Comparison of ENCODE assay signal across 8 cellular contexts in the genomic region with DNA sequence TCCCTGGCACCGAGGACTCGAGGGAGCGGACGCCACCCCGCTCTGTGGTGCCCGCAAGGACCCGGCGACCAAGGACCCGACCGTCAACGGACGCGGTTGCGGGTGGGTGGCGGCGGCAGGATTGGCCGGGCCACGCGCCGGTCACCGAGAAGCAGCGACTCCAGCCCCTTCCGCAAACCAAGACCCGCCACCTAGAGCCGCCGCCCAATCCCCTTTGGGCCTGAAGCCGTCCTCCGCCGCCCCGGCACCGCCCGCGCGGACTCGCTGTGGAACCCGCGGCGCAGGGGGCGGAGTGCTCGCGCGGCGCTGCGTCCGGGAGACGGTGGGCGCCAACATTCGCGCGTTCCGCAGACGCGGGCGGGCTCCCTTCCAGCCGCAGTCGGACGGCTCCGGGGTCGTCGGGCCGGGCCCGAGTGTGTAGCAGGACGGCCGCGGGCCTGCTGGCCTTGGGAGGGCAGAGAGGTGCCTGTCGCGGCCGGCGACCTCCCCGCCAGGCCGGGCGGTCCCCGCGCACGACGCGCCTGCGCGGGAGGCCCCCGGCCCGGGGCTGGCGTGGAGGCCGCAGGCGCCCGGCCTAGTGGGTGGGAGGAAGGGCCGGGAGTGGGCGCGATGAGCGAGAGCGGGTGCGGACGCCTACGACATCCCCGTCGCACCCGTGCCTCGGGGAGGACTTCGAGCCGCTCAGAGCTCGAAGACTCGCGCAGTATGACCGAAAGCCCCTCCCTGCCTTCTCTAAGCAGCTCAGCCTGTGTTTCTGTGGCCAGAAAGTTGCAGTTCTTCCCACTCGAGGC. TPM values are rescaled to one million over a fixed set of nuclear protein-coding genes. Genes with fewer than 3 reads are reported as not detected.
A peak's percentile ranks its signal among the peaks of the same experiment; 100 is the strongest.
DNase-seq lines count a peak whose midpoint lies in the region; ATAC-seq and TF ChIP-seq lines count a peak whose summit lies in the region.

A gene (plus strand): TSS at position 258 of the 791 bp plus-strand sequence. CDS start 893 bp downstream, outside the sequence.
A gene with protein sequence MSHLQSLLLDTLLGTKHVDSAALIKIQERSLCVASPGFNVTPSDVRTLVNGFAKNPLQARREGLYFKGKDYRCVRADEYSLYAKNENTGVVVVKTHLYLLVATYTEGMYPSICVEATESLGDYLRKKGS (minus strand): TSS at position 123 of the 791 bp plus-strand sequence. CDS start 799 bp downstream, outside the sequence.

- DNase-seq in D341Med (ENCODE audit: low spot score): peak; percentile 94
- peak; percentile 30 for DNase-seq in HT-29 (ENCODE audit: low spot score)
- DNase-seq in NOMO-1 treated with dmso at 0.1 percent for 144 hours (lab: John Stamatoyannopoulos, UW; ENCODE audit: unreplicated experiment): peak; percentile 86
- peak; percentile 23 for DNase-seq in activated T-cell treated with anti-CD3 and anti-CD28 coated beads for 4 hours
- peak; percentile 85 for DNase-seq in erythroblast (lab: John Stamatoyannopoulos, UW)
- peak; percentile 35 for DNase-seq in stimulated activated CD8-positive, alpha-beta memory T cell treated with anti-CD3 and anti-CD28 coated beads, Interleukin-7, amount 100 ng/mL, for 24 hours (ENCODE audit: low read depth)

- no peaks in the 10 kb centered on the region for H3K9me3 ChIP-seq in mucosa of stomach (ENCODE audit: control insufficient read depth, low read length)

- H3K4me1 ChIP-seq in mucosa of stomach (ENCODE audit: control insufficient read depth, insufficient read depth, low read length): peaks cover 3% of the 10 kb centered on the region

- H3K27me3 ChIP-seq in mucosa of stomach (ENCODE audit: control insufficient read depth, insufficient read depth, low read length): no peaks in the 10 kb centered on the region

- TF ChIP-seq POLR2A in erythroblast (IDR thresholded peaks at IDR 0.05; ENCODE audit: low read length): peak; percentile 50

- H3K9ac ChIP-seq in mucosa of stomach (ENCODE audit: low read length): peak within 1 kb of the TSS; percentile 67

- H3K36me3 ChIP-seq in mucosa of stomach (ENCODE audit: control insufficient read depth, insufficient read depth, low read length): no peaks in the 10 kb centered on the region

- peak within 1 kb of the TSS; percentile 87 for H3K4me3 ChIP-seq in mucosa of stomach (ENCODE audit: low read length)

- ATAC-seq in GM21367 (IDR thresholded peaks at IDR 0.05; ENCODE audit: unreplicated experiment): peak; percentile 76

RNA-seq across cellular contexts. Expression of the first gene that starts in this region (rescaled TPM):
- 0.76 and 4.5 TPM in 2 replicates for total RNA-seq in HT-29 (2014; rRNA removed; shearing (Covaris generic))

RNA-seq across cellular contexts. Expression of the second gene that starts in this region (rescaled TPM):
- total RNA-seq in HT-29 (2014; rRNA removed; shearing (Covaris generic)): not detected in 2 replicates

Comparison
In these comparisons a context has a peak if more than half of its experiments do, and no peak if none do; other contexts are left out.
1. Peak in every context shown above with its lines: DNase-seq, ATAC-seq and H3K4me3 ChIP-seq.
2. DNase-seq: peak in every context shown above with its lines; median percentile 94 in D341Med; 86 in NOMO-1 treated with dmso at 0.1 percent for 144 hours; 85 in erythroblast; 35 in stimulated activated CD8-positive, alpha-beta memory T cell treated with anti-CD3 and anti-CD28 coated beads, Interleukin-7, amount 100 ng/mL, for 24 hours; 30 in HT-29; 23 in activated T-cell treated with anti-CD3 and anti-CD28 coated beads for 4 hours.